Comparison of ENCODE assay signal across 1 cellular context in the genomic region with DNA sequence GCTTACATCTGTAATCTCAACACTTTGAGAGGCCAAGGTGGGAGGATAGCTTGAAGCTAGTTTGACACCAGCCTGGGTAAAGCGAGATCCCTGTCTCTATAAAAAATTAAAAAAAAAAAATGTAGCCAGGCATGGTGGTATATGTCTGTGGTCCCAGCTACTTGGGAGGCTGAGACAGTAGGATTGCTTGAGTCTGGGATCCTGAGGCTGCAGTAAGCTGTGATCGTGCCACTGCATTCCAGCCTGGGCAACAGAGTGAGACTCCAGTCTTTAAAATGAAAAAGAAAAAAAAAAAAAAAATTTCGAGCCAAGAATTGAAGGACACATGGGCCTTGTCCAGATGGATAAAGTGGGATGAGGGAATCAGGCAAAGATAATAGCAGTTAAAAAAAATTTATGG.
TF ChIP-seq lines count a peak whose summit lies in the region.

No MANE protein-coding gene starts in this region.

TF ChIP-seq in K562, 482 proteins besides CTCF, POLR2A, EP300 and RAD21 (continued from another document):
- TF ChIP-seq PHF21A (IDR thresholded peaks at IDR 0.05; ENCODE audit: borderline replicate concordance, low read depth) (no peak), SMAD3 (CRISPR knock-in tag; conservative IDR thresholded peaks at IDR 0.05) (no peak), SMARCE1 (IDR thresholded peaks at IDR 0.05) (no peak), KLF6 (CRISPR knock-in tag; IDR thresholded peaks at IDR 0.05; ENCODE audit: borderline replicate concordance) (no peak)
- TF ChIP-seq, protein P1, sequence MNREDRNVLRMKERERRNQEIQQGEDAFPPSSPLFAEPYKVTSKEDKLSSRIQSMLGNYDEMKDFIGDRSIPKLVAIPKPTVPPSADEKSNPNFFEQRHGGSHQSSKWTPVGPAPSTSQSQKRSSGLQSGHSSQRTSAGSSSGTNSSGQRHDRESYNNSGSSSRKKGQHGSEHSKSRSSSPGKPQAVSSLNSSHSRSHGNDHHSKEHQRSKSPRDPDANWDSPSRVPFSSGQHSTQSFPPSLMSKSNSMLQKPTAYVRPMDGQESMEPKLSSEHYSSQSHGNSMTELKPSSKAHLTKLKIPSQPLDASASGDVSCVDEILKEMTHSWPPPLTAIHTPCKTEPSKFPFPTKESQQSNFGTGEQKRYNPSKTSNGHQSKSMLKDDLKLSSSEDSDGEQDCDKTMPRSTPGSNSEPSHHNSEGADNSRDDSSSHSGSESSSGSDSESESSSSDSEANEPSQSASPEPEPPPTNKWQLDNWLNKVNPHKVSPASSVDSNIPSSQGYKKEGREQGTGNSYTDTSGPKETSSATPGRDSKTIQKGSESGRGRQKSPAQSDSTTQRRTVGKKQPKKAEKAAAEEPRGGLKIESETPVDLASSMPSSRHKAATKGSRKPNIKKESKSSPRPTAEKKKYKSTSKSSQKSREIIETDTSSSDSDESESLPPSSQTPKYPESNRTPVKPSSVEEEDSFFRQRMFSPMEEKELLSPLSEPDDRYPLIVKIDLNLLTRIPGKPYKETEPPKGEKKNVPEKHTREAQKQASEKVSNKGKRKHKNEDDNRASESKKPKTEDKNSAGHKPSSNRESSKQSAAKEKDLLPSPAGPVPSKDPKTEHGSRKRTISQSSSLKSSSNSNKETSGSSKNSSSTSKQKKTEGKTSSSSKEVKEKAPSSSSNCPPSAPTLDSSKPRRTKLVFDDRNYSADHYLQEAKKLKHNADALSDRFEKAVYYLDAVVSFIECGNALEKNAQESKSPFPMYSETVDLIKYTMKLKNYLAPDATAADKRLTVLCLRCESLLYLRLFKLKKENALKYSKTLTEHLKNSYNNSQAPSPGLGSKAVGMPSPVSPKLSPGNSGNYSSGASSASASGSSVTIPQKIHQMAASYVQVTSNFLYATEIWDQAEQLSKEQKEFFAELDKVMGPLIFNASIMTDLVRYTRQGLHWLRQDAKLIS (CRISPR knock-in tag; IDR thresholded peaks at IDR 0.05): no peak
- TF ChIP-seq, protein P2, sequence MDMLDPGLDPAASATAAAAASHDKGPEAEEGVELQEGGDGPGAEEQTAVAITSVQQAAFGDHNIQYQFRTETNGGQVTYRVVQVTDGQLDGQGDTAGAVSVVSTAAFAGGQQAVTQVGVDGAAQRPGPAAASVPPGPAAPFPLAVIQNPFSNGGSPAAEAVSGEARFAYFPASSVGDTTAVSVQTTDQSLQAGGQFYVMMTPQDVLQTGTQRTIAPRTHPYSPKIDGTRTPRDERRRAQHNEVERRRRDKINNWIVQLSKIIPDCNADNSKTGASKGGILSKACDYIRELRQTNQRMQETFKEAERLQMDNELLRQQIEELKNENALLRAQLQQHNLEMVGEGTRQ (CRISPR knock-in tag; IDR thresholded peaks at IDR 0.05): no peak
- TF ChIP-seq, protein P3, sequence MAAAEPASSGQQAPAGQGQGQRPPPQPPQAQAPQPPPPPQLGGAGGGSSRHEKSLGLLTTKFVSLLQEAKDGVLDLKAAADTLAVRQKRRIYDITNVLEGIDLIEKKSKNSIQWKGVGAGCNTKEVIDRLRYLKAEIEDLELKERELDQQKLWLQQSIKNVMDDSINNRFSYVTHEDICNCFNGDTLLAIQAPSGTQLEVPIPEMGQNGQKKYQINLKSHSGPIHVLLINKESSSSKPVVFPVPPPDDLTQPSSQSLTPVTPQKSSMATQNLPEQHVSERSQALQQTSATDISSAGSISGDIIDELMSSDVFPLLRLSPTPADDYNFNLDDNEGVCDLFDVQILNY (CRISPR knock-in tag; IDR thresholded peaks at IDR 0.05): no peak
